ENCODE assay signal across 15 cellular contexts in the genomic region with DNA sequence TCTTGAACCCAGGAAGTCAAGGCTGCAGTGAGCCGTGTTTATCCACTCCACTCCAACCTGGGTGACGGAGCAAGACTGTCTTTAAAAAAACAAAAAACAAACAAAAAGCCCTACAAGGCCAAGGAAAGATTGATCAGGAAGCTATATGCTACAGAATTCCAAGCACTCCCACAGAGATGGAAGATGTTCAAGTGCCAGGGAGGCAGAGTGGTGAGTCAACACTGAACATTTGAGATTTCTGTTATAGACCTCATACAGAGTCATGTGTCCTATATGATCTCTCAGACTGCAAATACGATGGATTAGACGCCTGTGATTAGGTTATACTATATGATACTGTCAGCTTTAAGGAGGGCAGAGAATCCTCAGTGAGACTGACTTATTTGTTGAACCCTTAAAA.
DNase-seq lines count a peak whose midpoint lies in the region; TF ChIP-seq lines count a peak whose summit lies in the region.
"Had no signal": no experiment of that assay in that cellular context is flagged by ENCODE, and none has a peak within 500 bp of the region (broad histone marks: within the 10 kb centered on the region; RNA-seq: fewer than 3 reads in every experiment).

No MANE protein-coding gene starts in this region.

- no peaks in the 10 kb centered on the region for H3K27me3 ChIP-seq in SJCRH30

- peak overlapping the region; percentile 46 for H3K27ac ChIP-seq in mesodermal cell (ENCODE audit: low read depth, low read length, severe bottlenecking)
- no peak overlapping the region for H3K27ac ChIP-seq in SJCRH30

- H3K4me1 ChIP-seq in mesodermal cell (ENCODE audit: control insufficient read depth, insufficient read depth, low read length, poor library complexity, severe bottlenecking) (no peaks in the 10 kb centered on the region), SJCRH30 (no peaks in the 10 kb centered on the region)

- WGBS in mesodermal cell (ENCODE audit: insufficient coverage in 2 of 2), 2 experiments = 80 to 90% methylated on average over 2 of the region's 4 CpGs

- H3K9me3 ChIP-seq in mesodermal cell (ENCODE audit: control insufficient read depth, low read length) (no peaks in the 10 kb centered on the region), SJCRH30 (replicated peaks) (0 out of 2 replicates have a peak, but pooled peaks cover 3% of the 10 kb centered on the region)

- H3K36me3 ChIP-seq in mesodermal cell (ENCODE audit: control insufficient read depth, insufficient read depth, low read length) = no peaks in the 10 kb centered on the region
- H3K36me3 ChIP-seq in SJCRH30 = no peaks in the 10 kb centered on the region

- TF ChIP-seq CTCF in AG10803 (conservative IDR thresholded peaks at IDR 0.05; ENCODE audit: low read length) (no peak), LNCaP clone FGC (IDR thresholded peaks at IDR 0.05; ENCODE audit: control insufficient read depth, extremely low read depth, insufficient read depth) (no peak), cardiac fibroblast (IDR thresholded peaks at IDR 0.05; ENCODE audit: low read depth, low read length) (no peak)

- DNase-seq in AG10803 (ENCODE audit: low read depth) (peak; percentile 13), LNCaP clone FGC (ENCODE audit: low read depth) (peak; percentile 86), cardiac fibroblast (ENCODE audit: low read depth in 2 of 2) (peak; percentile 10 to 36), ecto neural progenitor cell (ENCODE audit: low spot score) (no peak), 8988T (no peak), NCI-H2081 (lab: John Stamatoyannopoulos, UW) (no peak), SJCRH30 (no peak)
- DNase-seq: activated CD4-positive, CD25-positive, alpha-beta regulatory T cell treated with anti-CD3 and anti-CD28 coated beads, Interleukin-2, amount 50 U/mL, for 72 hours; activated naive CD8-positive, alpha-beta T cell treated with anti-CD3 and anti-CD28 coated beads, Interleukin-2, amount 10 ng/mL, durations not matched to agents 7 days and 5 days; cortex of kidney; DMS79 treated with DMSO at 0.1 percent for 48 hours; foreskin melanocyte; NCI-H1694 treated with DMSO at 0.1 percent for 48 hours; NCI-H526 had no signal

- H3K4me3 ChIP-seq in AG10803 (ENCODE audit: low read length) (no peak overlapping the region), LNCaP clone FGC (ENCODE audit: low read depth, low read length) (no peak overlapping the region), cardiac fibroblast (replicated peaks in 1 of 2; ENCODE audit: low read depth in 2 of 2, low read length in 2 of 2) (no peak overlapping the region), mesodermal cell (ENCODE audit: extremely low read depth, insufficient read depth, low read length, poor library complexity, severe bottlenecking) (no peak overlapping the region), SJCRH30 (no peak overlapping the region)

Comparison
In these comparisons a context has a peak if more than half of its experiments do, and no peak if none do; other contexts are left out.
1. DNase-seq: peak in AG10803 (single experiment), LNCaP clone FGC (single experiment) and cardiac fibroblast (2 of 2); none in ecto neural progenitor cell (single experiment), 8988T (single experiment), NCI-H2081 (0 of 2) and SJCRH30 (0 of 2).